ENCODE assay signal across 24 cellular contexts in genomic region chr15:86852741-86853140, GRCh38.
DNase-seq lines count a peak whose midpoint lies in the region; ATAC-seq, FAIRE-seq and TF ChIP-seq lines count a peak whose summit lies in the region.
"Had no signal": no experiment of that assay in that cellular context is flagged by ENCODE, and none has a peak within 500 bp of the region (broad histone marks: within the 10 kb centered on the region; RNA-seq: fewer than 3 reads in every experiment).

No MANE protein-coding gene starts in this region.

- H3K79me1 ChIP-seq in H1 (ENCODE audit: low read depth, low read length): no peaks in the 10 kb centered on the region

- H3K36me3 Mint-ChIP-seq in activated T-helper 17 cell treated with anti-CD3 and anti-CD28 coated beads, Interleukin-2, amount 50 U/mL, for 72 hours (ENCODE audit: low read depth): no peaks in the 10 kb centered on the region
- H3K36me3 Mint-ChIP-seq: CD4-positive, alpha-beta memory T cell had no signal

- H3K4ac ChIP-seq in H1 (replicated peaks; ENCODE audit: insufficient read length, low read depth, low read length): no peak overlapping the region

- WGBS in H1 (ENCODE audit: extremely low coverage in 1 of 2, insufficient coverage in 1 of 2, insufficient read length in 1 of 2, insufficient replicate concordance in 2 of 2, low coverage in 1 of 2, low lambda C conversion rate in 2 of 2, missing lambda C conversion rate in 1 of 2), 2 experiments: 93% methylated on average over 2 of the region's 2 CpGs; no CpG with 5 or more reads in 1 of the 2 experiments

- no peak overlapping the region for H3K56ac ChIP-seq in H1 (replicated peaks; ENCODE audit: insufficient read length, low read depth, low read length)

- no peak overlapping the region for H2BK20ac ChIP-seq in H1 (ENCODE audit: low read length)

- no peak overlapping the region for H3K4me2 ChIP-seq in H1 (ENCODE audit: insufficient read depth in 1 of 2, low read depth in 2 of 2, low read length in 2 of 2)

- 0 out of 2 replicates have a peak overlapping the region, but pooled peaks have one; percentile 37 for H2AFZ ChIP-seq in H1 (ENCODE audit: low read length)

- H4K8ac ChIP-seq in H1 (ENCODE audit: extremely low read depth, insufficient read depth, low read length): no peak overlapping the region

- no peaks in the 10 kb centered on the region for H3K4me1 Mint-ChIP-seq in activated T-helper 17 cell treated with anti-CD3 and anti-CD28 coated beads, Interleukin-2, amount 50 U/mL, for 72 hours

- ATAC-seq in GM18511 (IDR thresholded peaks at IDR 0.05; ENCODE audit: unreplicated experiment): no peak
- ATAC-seq in activated T-helper 17 cell treated with anti-CD3 and anti-CD28 coated beads, Interleukin-2, amount 50 U/mL, for 72 hours (replicated peaks): no peak
- ATAC-seq: GM12878, HepG2 had no signal

- POLR2A ChIA-PET in H1 (lab: Charles Lee; ENCODE audit: partially characterized antibody): no interaction called here

- H3K27ac ChIP-seq in H1 (ENCODE audit: low read depth, low read length): no peak overlapping the region
- H3K27ac ChIP-seq: SJSA1 had no signal

- H3K9me3 ChIP-seq in H1 (ENCODE audit: insufficient read depth in 2 of 2, low read depth in 1 of 2, low read length in 1 of 2): no peaks in the 10 kb centered on the region
- H3K9me3 ChIP-seq: MG63, SJSA1 had no signal

- TF ChIP-seq CTCF in H1 (IDR thresholded peaks at IDR 0.05; ENCODE audit: control extremely low read depth in 1 of 3, insufficient read depth in 1 of 3, low read depth in 1 of 3, low read length in 3 of 3): no peak

- no peaks in the 10 kb centered on the region for H3K23me2 ChIP-seq in H1 (ENCODE audit: low read depth, low read length)

- no peaks in the 10 kb centered on the region for H4K20me1 ChIP-seq in H1 (replicated peaks in 1 of 2; ENCODE audit: control insufficient read depth in 1 of 2, insufficient read depth in 2 of 2, low read length in 2 of 2)

- CTCF ChIA-PET in H1 (lab: Charles Lee; ENCODE audit: partially characterized antibody): interaction anchor here (0.6 kb wide), 1 partner anchor 310 kb away, joined by 3 read pairs; no protein-coding TSS in a partner anchor

- H3K27me3 ChIP-seq in H1 (replicated peaks in 1 of 4; ENCODE audit: control insufficient read depth in 3 of 4, extremely low read depth in 1 of 4, insufficient read depth in 3 of 4, low read length in 3 of 4): no peaks in the 10 kb centered on the region
- H3K27me3 ChIP-seq: MG63 had no signal

- TF ChIP-seq RAD21 in H1 (IDR thresholded peaks at IDR 0.05 in 1 of 2, conservative IDR thresholded peaks at IDR 0.05 in 1 of 2; ENCODE audit: low read depth in 2 of 2, low read length in 2 of 2): no peak

- no peaks in the 10 kb centered on the region for H3K36me3 ChIP-seq in H1 (ENCODE audit: control insufficient read depth in 2 of 4, insufficient read depth in 4 of 4, low read length in 3 of 4)
- H3K36me3 ChIP-seq: MG63, SJSA1 had no signal

- H3K9ac ChIP-seq in H1 (replicated peaks in 1 of 4; ENCODE audit: extremely low read depth in 1 of 4, low read depth in 3 of 4, low read length in 3 of 4): no peak overlapping the region

- no peak overlapping the region for H2BK12ac ChIP-seq in H1 (ENCODE audit: low read depth, low read length)

- FAIRE-seq in H1 (lab: Jason Lieb, UNC): no peak
- FAIRE-seq: G401.6, GM12878, H54, HepG2 had no signal

- no peak overlapping the region for H3K23ac ChIP-seq in H1 (ENCODE audit: insufficient read length)

- peaks cover 5% of the 10 kb centered on the region for H3K9me3 Mint-ChIP-seq in activated T-helper 17 cell treated with anti-CD3 and anti-CD28 coated beads, Interleukin-2, amount 50 U/mL, for 72 hours

- no peak overlapping the region for H4K5ac ChIP-seq in H1 (ENCODE audit: insufficient read length, low read depth, low read length)

- H3K18ac ChIP-seq in H1 (ENCODE audit: extremely low read depth, low read length): no peak overlapping the region

- H2BK15ac ChIP-seq in H1 (ENCODE audit: low read length): no peak overlapping the region

- H3K14ac ChIP-seq in H1 (ENCODE audit: insufficient read length): no peak overlapping the region

- H3K27me3 Mint-ChIP-seq in activated T-helper 17 cell treated with anti-CD3 and anti-CD28 coated beads, Interleukin-2, amount 50 U/mL, for 72 hours: peaks cover 7% of the 10 kb centered on the region

- H3K79me2 ChIP-seq in H1 (ENCODE audit: control insufficient read depth in 1 of 2, insufficient read depth in 2 of 2, low read length in 2 of 2): no peaks in the 10 kb centered on the region

- H3K27ac Mint-ChIP-seq in activated T-helper 17 cell treated with anti-CD3 and anti-CD28 coated beads, Interleukin-2, amount 50 U/mL, for 72 hours: no peak overlapping the region
- H3K27ac Mint-ChIP-seq: CD4-positive, alpha-beta memory T cell had no signal

- no peak overlapping the region for H2BK120ac ChIP-seq in H1 (replicated peaks; ENCODE audit: low read depth, low read length)

- TF ChIP-seq EP300 in H1 (IDR thresholded peaks at IDR 0.05; ENCODE audit: borderline replicate concordance in 1 of 2, low read depth in 2 of 2, low read length in 2 of 2): no peak

- no peak overlapping the region for H3K4me3 Mint-ChIP-seq in activated T-helper 17 cell treated with anti-CD3 and anti-CD28 coated beads, Interleukin-2, amount 50 U/mL, for 72 hours
- H3K4me3 Mint-ChIP-seq: CD4-positive, alpha-beta memory T cell had no signal

- H3K4me3 ChIP-seq in H1 (ENCODE audit: extremely low read depth in 1 of 4, insufficient read depth in 2 of 4, low read depth in 3 of 4, low read length in 4 of 4): no peak overlapping the region
- H3K4me3 ChIP-seq: GM12878, MG63, SJSA1 had no signal

- H4K91ac ChIP-seq in H1 (replicated peaks; ENCODE audit: insufficient read length, low read length): no peak overlapping the region

- H2AK5ac ChIP-seq in H1 (ENCODE audit: low read depth, low read length): no peak overlapping the region

- no peak for TF ChIP-seq POLR2A in H1 (IDR thresholded peaks at IDR 0.05; ENCODE audit: control extremely low read depth in 1 of 2, low read depth in 2 of 2, low read length in 2 of 2)

- DNase-seq in RPMI7951 (ENCODE audit: low read depth): peak; percentile 52
- DNase-seq in H1 (ENCODE audit: low read depth in 1 of 2, low spot score in 2 of 2): no peak
- DNase-seq in myocyte (ENCODE audit: low read depth): peak; percentile 18
- no peak for DNase-seq in SKM-1 (lab: John Stamatoyannopoulos, UW; ENCODE audit: unreplicated experiment)
- DNase-seq in activated CD4-positive, CD25-positive, alpha-beta regulatory T cell treated with anti-CD3 and anti-CD28 coated beads, Interleukin-2, amount 50 U/mL, for 72 hours: no peak
- DNase-seq: C1 segment of cervical spinal cord; CD4-positive, alpha-beta memory T cell; COR-L47; Karpas-422; MG63; NCI-H1105 treated with DMSO at 0.1 percent for 48 hours; NCI-H146; NCI-H1930; NCI-H2107; NCI-H524; NCI-H748 treated with DMSO at 0.1 percent for 48 hours; Right ventricle myocardium superior had no signal

- H2BK5ac ChIP-seq in H1 (ENCODE audit: low read depth, low read length): no peak overlapping the region

- H3K4me1 ChIP-seq in H1 (replicated peaks in 1 of 4; ENCODE audit: control insufficient read depth in 3 of 4, insufficient read depth in 4 of 4, low read length in 3 of 4): no peaks in the 10 kb centered on the region
- H3K4me1 ChIP-seq: SJSA1 had no signal

TF ChIP-seq in H1, 55 proteins besides CTCF, POLR2A, EP300 and RAD21 (continues in another document):
- no peak for TF ChIP-seq EZH2 (IDR thresholded peaks at IDR 0.05; ENCODE audit: low read depth, low read length, severe bottlenecking)
- TF ChIP-seq, protein P1, sequence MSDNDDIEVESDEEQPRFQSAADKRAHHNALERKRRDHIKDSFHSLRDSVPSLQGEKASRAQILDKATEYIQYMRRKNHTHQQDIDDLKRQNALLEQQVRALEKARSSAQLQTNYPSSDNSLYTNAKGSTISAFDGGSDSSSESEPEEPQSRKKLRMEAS (IDR thresholded peaks at IDR 0.05): no peak
- TF ChIP-seq CTBP2 (IDR thresholded peaks at IDR 0.05; ENCODE audit: borderline replicate concordance, insufficient read depth, insufficient read length, low read length): no peak

Comparison
In these comparisons a context has a peak if more than half of its experiments do, and no peak if none do; other contexts are left out.
1. DNase-seq: peak in RPMI7951 (single experiment) and myocyte (single experiment); none in H1 (0 of 2), SKM-1 (single experiment) and activated CD4-positive, CD25-positive, alpha-beta regulatory T cell treated with anti-CD3 and anti-CD28 coated beads, Interleukin-2, amount 50 U/mL, for 72 hours (single experiment).